In the genomic region with DNA sequence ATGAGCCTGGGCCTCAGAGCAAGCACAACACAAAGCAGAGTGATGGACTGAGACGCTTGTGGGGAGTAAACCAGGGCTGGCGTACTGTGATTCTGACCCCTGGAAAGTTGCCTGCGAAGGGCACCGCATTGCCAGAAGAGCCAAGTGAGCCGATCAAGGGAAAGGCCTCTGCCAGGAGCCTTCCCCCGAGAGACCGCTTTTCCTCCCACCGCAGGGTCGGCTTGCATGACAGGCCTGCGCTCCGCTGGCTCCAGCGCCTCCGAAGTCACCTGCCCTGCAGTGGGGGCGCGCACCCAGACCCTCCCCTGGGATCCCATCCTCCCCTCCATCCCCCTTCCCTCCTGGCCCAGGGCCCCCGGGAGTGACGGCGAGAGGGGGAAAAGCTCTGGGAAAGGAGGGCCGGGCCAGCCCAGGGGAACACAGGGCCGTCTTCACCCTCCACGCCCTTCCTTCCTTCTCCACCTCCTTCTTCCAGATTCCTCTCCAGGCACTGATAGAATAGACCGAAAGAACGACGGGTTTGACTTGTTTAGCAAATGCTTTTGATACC, we compare ENCODE assay signal across 1 cellular context.
TF ChIP-seq lines count a peak whose summit lies in the region.

No MANE protein-coding gene starts in this region.

TF ChIP-seq in GM12878, 131 proteins besides CTCF, POLR2A, EP300 and RAD21 (continued from another document):
- TF ChIP-seq ZNF687 (IDR thresholded peaks at IDR 0.05): no peak
- TF ChIP-seq NFIC (IDR thresholded peaks at IDR 0.05; ENCODE audit: low read depth, low read length): no peak
- no peak for TF ChIP-seq YBX1 (IDR thresholded peaks at IDR 0.05)
- TF ChIP-seq CREB1 (IDR thresholded peaks at IDR 0.05; ENCODE audit: low read depth): no peak
- no peak for TF ChIP-seq HDAC6 (IDR thresholded peaks at IDR 0.05; ENCODE audit: unreplicated experiment)
- TF ChIP-seq IRF3 (IDR thresholded peaks at IDR 0.05): no peak
- TF ChIP-seq CREM (IDR thresholded peaks at IDR 0.05; ENCODE audit: low read depth): no peak
- TF ChIP-seq BRCA1 (IDR thresholded peaks at IDR 0.05; ENCODE audit: low read depth, low read length): no peak
- TF ChIP-seq SMAD1 (IDR thresholded peaks at IDR 0.05; ENCODE audit: low read depth, partially characterized antibody): no peak
- TF ChIP-seq, protein P1, sequence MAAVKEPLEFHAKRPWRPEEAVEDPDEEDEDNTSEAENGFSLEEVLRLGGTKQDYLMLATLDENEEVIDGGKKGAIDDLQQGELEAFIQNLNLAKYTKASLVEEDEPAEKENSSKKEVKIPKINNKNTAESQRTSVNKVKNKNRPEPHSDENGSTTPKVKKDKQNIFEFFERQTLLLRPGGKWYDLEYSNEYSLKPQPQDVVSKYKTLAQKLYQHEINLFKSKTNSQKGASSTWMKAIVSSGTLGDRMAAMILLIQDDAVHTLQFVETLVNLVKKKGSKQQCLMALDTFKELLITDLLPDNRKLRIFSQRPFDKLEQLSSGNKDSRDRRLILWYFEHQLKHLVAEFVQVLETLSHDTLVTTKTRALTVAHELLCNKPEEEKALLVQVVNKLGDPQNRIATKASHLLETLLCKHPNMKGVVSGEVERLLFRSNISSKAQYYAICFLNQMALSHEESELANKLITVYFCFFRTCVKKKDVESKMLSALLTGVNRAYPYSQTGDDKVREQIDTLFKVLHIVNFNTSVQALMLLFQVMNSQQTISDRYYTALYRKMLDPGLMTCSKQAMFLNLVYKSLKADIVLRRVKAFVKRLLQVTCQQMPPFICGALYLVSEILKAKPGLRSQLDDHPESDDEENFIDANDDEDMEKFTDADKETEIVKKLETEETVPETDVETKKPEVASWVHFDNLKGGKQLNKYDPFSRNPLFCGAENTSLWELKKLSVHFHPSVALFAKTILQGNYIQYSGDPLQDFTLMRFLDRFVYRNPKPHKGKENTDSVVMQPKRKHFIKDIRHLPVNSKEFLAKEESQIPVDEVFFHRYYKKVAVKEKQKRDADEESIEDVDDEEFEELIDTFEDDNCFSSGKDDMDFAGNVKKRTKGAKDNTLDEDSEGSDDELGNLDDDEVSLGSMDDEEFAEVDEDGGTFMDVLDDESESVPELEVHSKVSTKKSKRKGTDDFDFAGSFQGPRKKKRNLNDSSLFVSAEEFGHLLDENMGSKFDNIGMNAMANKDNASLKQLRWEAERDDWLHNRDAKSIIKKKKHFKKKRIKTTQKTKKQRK (IDR thresholded peaks at IDR 0.05; ENCODE audit: low read depth, low read length): no peak
- TF ChIP-seq NR2C1 (IDR thresholded peaks at IDR 0.05): no peak
